Comparison of ENCODE assay signal across 16 cellular contexts in the genomic region with DNA sequence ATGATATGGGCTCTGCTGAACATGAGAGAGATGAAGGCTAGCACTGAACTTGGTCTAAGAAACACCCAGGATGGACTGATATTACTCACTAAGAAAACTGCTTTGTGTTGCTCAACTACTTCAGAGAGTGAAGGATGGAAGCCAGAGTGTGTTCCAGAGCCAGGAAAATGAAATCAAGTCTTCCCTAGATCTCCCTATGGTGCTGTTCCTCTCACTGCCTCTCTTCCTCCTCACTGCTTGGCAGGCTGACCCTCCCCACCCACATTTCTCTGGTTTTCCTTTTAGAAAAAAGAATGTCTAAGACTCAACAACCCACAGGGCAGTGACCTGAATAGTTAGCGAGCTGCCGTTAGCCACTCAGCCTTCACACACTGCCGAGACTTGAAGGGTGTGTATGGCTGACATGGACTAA.
A peak's percentile ranks its signal among the peaks of the same experiment; 100 is the strongest.
DNase-seq lines count a peak whose midpoint lies in the region; ATAC-seq, FAIRE-seq and TF ChIP-seq lines count a peak whose summit lies in the region.
"Had no signal": no experiment of that assay in that cellular context is flagged by ENCODE, and none has a peak within 500 bp of the region (broad histone marks: within the 10 kb centered on the region; RNA-seq: fewer than 3 reads in every experiment).

No MANE protein-coding gene starts in this region.

- FAIRE-seq in K562 (lab: Jason Lieb, UNC), result no peak

- H3K4me2 ChIP-seq in K562 (ENCODE audit: insufficient read depth, low read length), result no peak overlapping the region; the same call in 1 of the 2 replicates

- TF ChIP-seq EP300 in K562 (IDR thresholded peaks at IDR 0.05; ENCODE audit: low read length), result no peak

- no peaks in the 10 kb centered on the region for H3K9me1 ChIP-seq in K562 (ENCODE audit: control insufficient read depth, insufficient read depth, low read length)

- CTCF ChIA-PET in K562 (lab: Yijun Ruan, JAX; ENCODE audit: low intra/inter-chr PET ratio) (no interaction called here), Caco-2 (lab: Charles Lee) (no interaction called here)

- H3K9me3 ChIP-seq in K562 (replicated peaks; ENCODE audit: control insufficient read depth, insufficient read depth, low read depth, low read length) (no peaks in the 10 kb centered on the region), Caco-2 (no peaks in the 10 kb centered on the region), HAP-1 (no peaks in the 10 kb centered on the region)
- H3K9me3 ChIP-seq: neutrophil, upper lobe of left lung had no signal

- H3K9me3 Mint-ChIP-seq in stimulated activated effector memory CD8-positive, alpha-beta T cell treated with anti-CD3 and anti-CD28 coated beads, Interleukin-12 subunit alpha, Interleukin-12 subunit beta, amount 100 ng/mL, for 72 hours, result no peaks in the 10 kb centered on the region
- no peaks in the 10 kb centered on the region for H3K9me3 Mint-ChIP-seq in Caco-2 (ENCODE audit: unreplicated experiment)
- H3K9me3 Mint-ChIP-seq: T-cell had no signal

- H3K79me2 ChIP-seq in K562 (ENCODE audit: control insufficient read depth, insufficient read depth, low read length), result no peaks in the 10 kb centered on the region

- no peak for TF ChIP-seq RAD21 in K562 (CRISPR knock-in tag; conservative IDR thresholded peaks at IDR 0.05 in 1 of 2, IDR thresholded peaks at IDR 0.05 in 1 of 2)

- intact Hi-C loops in K562 (cut with micrococcal nuclease), result no loop called here
- intact Hi-C loops in Caco-2 (cut with micrococcal nuclease; ENCODE audit: unreplicated experiment), result no loop called here

- TF ChIP-seq CTCF in K562 (IDR thresholded peaks at IDR 0.05 in 2 of 3, conservative IDR thresholded peaks at IDR 0.05 in 1 of 3; ENCODE audit: insufficient read depth in 2 of 3, low read depth in 1 of 3, low read length in 3 of 3) (no peak), Caco-2 (IDR thresholded peaks at IDR 0.05; ENCODE audit: insufficient read depth in 1 of 2, low read depth in 1 of 2, low read length in 1 of 2, severe bottlenecking in 1 of 2, unreplicated experiment in 1 of 2) (no peak)

- peak; percentile 40; the same call in 1 of the 3 replicates for ATAC-seq in K562
- ATAC-seq in stimulated activated effector memory CD8-positive, alpha-beta T cell treated with anti-CD3 and anti-CD28 coated beads, Interleukin-12 subunit alpha, Interleukin-12 subunit beta, amount 100 ng/mL, for 72 hours, result peak; percentile 53
- ATAC-seq: T-cell had no signal

- H3K9ac ChIP-seq in K562 (ENCODE audit: insufficient read depth in 1 of 2, low read depth in 2 of 2, low read length in 2 of 2), result no peak overlapping the region

- H3K4me3 Mint-ChIP-seq in stimulated activated effector memory CD8-positive, alpha-beta T cell treated with anti-CD3 and anti-CD28 coated beads, Interleukin-12 subunit alpha, Interleukin-12 subunit beta, amount 100 ng/mL, for 72 hours, result no peak overlapping the region
- no peak overlapping the region for H3K4me3 Mint-ChIP-seq in Caco-2 (ENCODE audit: unreplicated experiment)
- H3K4me3 Mint-ChIP-seq: T-cell had no signal

- no peaks in the 10 kb centered on the region for H3K27me3 Mint-ChIP-seq in Caco-2 (ENCODE audit: insufficient read depth, unreplicated experiment)
- H3K27me3 Mint-ChIP-seq: T-cell had no signal

- 15% methylated on average over 3 of the region's 3 CpGs for WGBS in K562 (ENCODE audit: insufficient coverage, low coverage, missing lambda C conversion rate)

- H2AFZ ChIP-seq in K562 (ENCODE audit: low read depth, low read length), result peak overlapping the region; percentile 53

- TF ChIP-seq POLR2A in K562 (conservative IDR thresholded peaks at IDR 0.05), result no peak

- H3K36me3 ChIP-seq in K562 (ENCODE audit: control insufficient read depth, insufficient read depth, low read length) (no peaks in the 10 kb centered on the region), Caco-2 (ENCODE audit: control insufficient read depth, insufficient read depth, low read length) (no peaks in the 10 kb centered on the region), HAP-1 (replicated peaks) (no peaks in the 10 kb centered on the region)
- H3K36me3 ChIP-seq: neutrophil had no signal

- no peaks in the 10 kb centered on the region for H3K27me3 ChIP-seq in K562 (ENCODE audit: control insufficient read depth in 2 of 2, insufficient read depth in 2 of 2, low read length in 2 of 2)
- no peaks in the 10 kb centered on the region for H3K27me3 ChIP-seq in Caco-2 (replicated peaks; ENCODE audit: control insufficient read depth, insufficient read depth, low read length)
- H3K27me3 ChIP-seq in HAP-1 (ENCODE audit: low read depth), result no peaks in the 10 kb centered on the region
- H3K27me3 ChIP-seq: neutrophil, upper lobe of left lung had no signal

- H3K4me3 ChIP-seq in K562 (no peak overlapping the region), Caco-2 (ENCODE audit: low read depth, low read length) (no peak overlapping the region), HAP-1 (no peak overlapping the region)
- H3K4me3 ChIP-seq: upper lobe of left lung had no signal

- peaks cover 17% of the 10 kb centered on the region for H3K4me1 Mint-ChIP-seq in stimulated activated effector memory CD8-positive, alpha-beta T cell treated with anti-CD3 and anti-CD28 coated beads, Interleukin-12 subunit alpha, Interleukin-12 subunit beta, amount 100 ng/mL, for 72 hours
- H3K4me1 Mint-ChIP-seq in Caco-2 (ENCODE audit: low read depth, unreplicated experiment), result no peaks in the 10 kb centered on the region
- H3K4me1 Mint-ChIP-seq: T-cell had no signal

- H4K20me1 ChIP-seq in K562 (replicated peaks; ENCODE audit: control insufficient read depth, insufficient read depth, low read length), result no peaks in the 10 kb centered on the region

- DNase-seq in EH (ENCODE audit: low read depth), result peak; percentile 57
- DNase-seq in K562 (ENCODE audit: extremely low read depth in 1 of 4, low spot score in 3 of 4), result no peak
- peak; percentile 11 for DNase-seq in left kidney (ENCODE audit: low read depth, low spot score)
- no peak for DNase-seq in stimulated activated effector memory CD8-positive, alpha-beta T cell treated with anti-CD3 and anti-CD28 coated beads, Interleukin-12 subunit alpha, Interleukin-12 subunit beta, amount 100 ng/mL, for 72 hours (ENCODE audit: low spot score in 2 of 2)
- DNase-seq in Caco-2, result no peak
- no peak for DNase-seq in HAP-1 (ENCODE audit: low spot score in 2 of 2)
- no peak for DNase-seq in cortex of kidney (lab: John Stamatoyannopoulos, UW)
- DNase-seq in activated gamma-delta T cell treated with Interleukin-2 at 50 U/mL for 16 hours, result no peak
- DNase-seq: amygdala, COR-L47, H7, islet precursor cell, NCI-H187, T-cell, upper lobe of left lung had no signal

- POLR2A ChIA-PET in K562 (lab: Yijun Ruan, JAX), result no interaction called here
- POLR2A ChIA-PET in Caco-2 (lab: Charles Lee), result no interaction called here

- no peaks in the 10 kb centered on the region for H3K36me3 Mint-ChIP-seq in stimulated activated effector memory CD8-positive, alpha-beta T cell treated with anti-CD3 and anti-CD28 coated beads, Interleukin-12 subunit alpha, Interleukin-12 subunit beta, amount 100 ng/mL, for 72 hours
- H3K36me3 Mint-ChIP-seq in Caco-2 (ENCODE audit: insufficient read depth, unreplicated experiment), result no peaks in the 10 kb centered on the region

- H3K27ac ChIP-seq in K562 (ENCODE audit: extremely low read depth, low read depth, low read length), result no peak overlapping the region
- H3K27ac ChIP-seq: neutrophil, upper lobe of left lung had no signal

- BruUV-seq in K562 (replicated peaks; lab: Mats Ljungman, UMichigan), result no TSS peak
- BruUV-seq in Caco-2 (replicated peaks; lab: Mats Ljungman, UMichigan), result no TSS peak

- H3K4me1 ChIP-seq in K562 (replicated peaks in 1 of 2; ENCODE audit: control insufficient read depth in 2 of 2, insufficient read depth in 2 of 2, low read length in 2 of 2) (peaks cover 0 to 4% of the 10 kb centered on the region in 2 experiments; a peak in 2 of 5 replicates), Caco-2 (no peaks in the 10 kb centered on the region), HAP-1 (no peaks in the 10 kb centered on the region)
- H3K4me1 ChIP-seq: upper lobe of left lung had no signal

- no peak overlapping the region for H3K27ac Mint-ChIP-seq in stimulated activated effector memory CD8-positive, alpha-beta T cell treated with anti-CD3 and anti-CD28 coated beads, Interleukin-12 subunit alpha, Interleukin-12 subunit beta, amount 100 ng/mL, for 72 hours
- no peak overlapping the region for H3K27ac Mint-ChIP-seq in Caco-2 (ENCODE audit: unreplicated experiment)
- H3K27ac Mint-ChIP-seq: T-cell had no signal

- in situ Hi-C loops in K562 (cut with MboI) (no loop called here), HAP-1 (cut with MboI; ENCODE audit: low sequenced_read_pairs) (no loop called here)

TF ChIP-seq in K562, 482 proteins besides CTCF, POLR2A, EP300 and RAD21 (continues in another document):
- TF ChIP-seq SOX6 (IDR thresholded peaks at IDR 0.05) (no peak), BDP1 (IDR thresholded peaks at IDR 0.05; ENCODE audit: insufficient read depth, insufficient read length) (no peak)

Comparison
In these comparisons a context has a peak if more than half of its experiments do, and no peak if none do; other contexts are left out.
1. DNase-seq: peak in EH (single experiment) and left kidney (single experiment); none in K562 (0 of 4), stimulated activated effector memory CD8-positive, alpha-beta T cell treated with anti-CD3 and anti-CD28 coated beads, Interleukin-12 subunit alpha, Interleukin-12 subunit beta, amount 100 ng/mL, for 72 hours (0 of 2), Caco-2 (0 of 2), HAP-1 (0 of 2), cortex of kidney (single experiment) and activated gamma-delta T cell treated with Interleukin-2 at 50 U/mL for 16 hours (single experiment).